Comparison of ENCODE assay signal across 18 cellular contexts in genomic region chr2:172888704-172889103, GRCh38.
DNase-seq lines count a peak whose midpoint lies in the region; ATAC-seq and TF ChIP-seq lines count a peak whose summit lies in the region.
"Had no signal": no experiment of that assay in that cellular context is flagged by ENCODE, and none has a peak within 500 bp of the region (broad histone marks: within the 10 kb centered on the region; RNA-seq: fewer than 3 reads in every experiment).

No MANE protein-coding gene starts in this region.

- DNase-seq in DMS153 (lab: John Stamatoyannopoulos, UW) (peak; percentile 75), NCI-H2227 (lab: John Stamatoyannopoulos, UW; ENCODE audit: unreplicated experiment) (peak; percentile 97), esophagus muscularis mucosa (ENCODE audit: extremely low spot score) (peak; percentile 64)
- DNase-seq in activated CD4-positive, alpha-beta T cell treated with anti-CD3 and anti-CD28 coated beads for 48 hours, result no peak
- DNase-seq: cortex of kidney, foreskin keratinocyte, kidney glomerular epithelial cell, mesendoderm, MV-4-11, natural killer cell, transverse colon had no signal

- no peak for TF ChIP-seq POLR2A in esophagus muscularis mucosa (IDR thresholded peaks at IDR 0.05; ENCODE audit: low read depth)

- POLR2A ChIA-PET in HEK293 (lab: Yijun Ruan, JAX), result no interaction called here

- intact Hi-C loops in esophagus muscularis mucosa (cut with DNase I), result no loop called here

- no peak for ATAC-seq in HG03039 (IDR thresholded peaks at IDR 0.05; ENCODE audit: unreplicated experiment)
- ATAC-seq in HG02938 (IDR thresholded peaks at IDR 0.05; ENCODE audit: unreplicated experiment), result no peak
- ATAC-seq: activated CD4-positive, CD25-positive, alpha-beta regulatory T cell treated with anti-CD3 and anti-CD28 coated beads, Interleukin-2, amount 50 U/mL, for 24 hours; foreskin keratinocyte; K562; natural killer cell; Panc1 had no signal

- H3K36me3 ChIP-seq in HEK293 (ENCODE audit: control insufficient read depth in 2 of 2, insufficient read depth in 1 of 2, low read length in 2 of 2) (no peaks in the 10 kb centered on the region), esophagus muscularis mucosa (no peaks in the 10 kb centered on the region)
- H3K36me3 ChIP-seq: transverse colon had no signal

- H3K4me1 ChIP-seq in HEK293 (ENCODE audit: control insufficient read depth, insufficient read depth, low read length) (peaks cover 8% of the 10 kb centered on the region), esophagus muscularis mucosa (peaks cover 0 to 18% (median 8%) of the 10 kb centered on the region in 4 donors)
- H3K4me1 ChIP-seq: foreskin keratinocyte had no signal

- TF ChIP-seq EP300 in esophagus muscularis mucosa (IDR thresholded peaks at IDR 0.05), result no peak

- H3K4me3 ChIP-seq in HEK293 (ENCODE audit: low read depth, low read length), result no peak overlapping the region
- H3K4me3 ChIP-seq in esophagus muscularis mucosa, result no peak overlapping the region
- H3K4me3 ChIP-seq: K562, SK-N-MC, transverse colon had no signal

- no peaks in the 10 kb centered on the region for H3K27me3 ChIP-seq in esophagus muscularis mucosa

- CTCF ChIA-PET in HEK293 (lab: Yijun Ruan, JAX), result interaction anchor here (0.5 to 1.2 kb wide), 3 partner anchors 10 to 82 kb away, joined by 3 read pairs; no protein-coding TSS in a partner anchor

- WGBS in esophagus muscularis mucosa, result 71% methylated on average over 4 of the region's 4 CpGs

- H3K27ac ChIP-seq in HEK293 (ENCODE audit: extremely low read depth, low read depth, low read length), result no peak overlapping the region
- no peak overlapping the region for H3K27ac ChIP-seq in esophagus muscularis mucosa (replicated peaks in 1 of 4)
- H3K27ac ChIP-seq: foreskin keratinocyte, SK-N-MC, transverse colon had no signal

- TF ChIP-seq CTCF in HEK293 (tag by site-specific recombination; IDR thresholded peaks at IDR 0.05) (no peak), esophagus muscularis mucosa (IDR thresholded peaks at IDR 0.05) (no peak)

- H3K9me3 ChIP-seq in HEK293 (ENCODE audit: control insufficient read depth, insufficient read depth, low read depth, low read length) (no peaks in the 10 kb centered on the region), esophagus muscularis mucosa (no peaks in the 10 kb centered on the region)
- H3K9me3 ChIP-seq: transverse colon had no signal

TF ChIP-seq in HEK293, 187 proteins besides CTCF, POLR2A, EP300 and RAD21:
- no peak for TF ChIP-seq ZNF48 (tag by site-specific recombination; IDR thresholded peaks at IDR 0.05)
- 0 out of 2 replicates have a peak, but pooled peaks have one; percentile 25 for TF ChIP-seq ZNF366 (tag by site-specific recombination; conservative IDR thresholded peaks at IDR 0.05)
- TF ChIP-seq TCF7L2 (IDR thresholded peaks at IDR 0.05; ENCODE audit: borderline replicate concordance, low read depth, low read length), result no peak
- no peak for TF ChIP-seq ZBTB21 (tag by site-specific recombination; IDR thresholded peaks at IDR 0.05)
- TF ChIP-seq ZBTB44 (tag by site-specific recombination; IDR thresholded peaks at IDR 0.05), result no peak
- no peak for TF ChIP-seq ZNF785 (tag by site-specific recombination; IDR thresholded peaks at IDR 0.05)
- TF ChIP-seq ZNF561 (tag by site-specific recombination; IDR thresholded peaks at IDR 0.05; ENCODE audit: borderline replicate concordance), result no peak
- peak; percentile 45; the same call in 1 of the 2 replicates for TF ChIP-seq BCL6B (tag by site-specific recombination; IDR thresholded peaks at IDR 0.05)
TF ChIP-seq in HEK293: peak in this region for 2.
